8 cellular contexts compared by ENCODE assay signal in the genomic region with DNA sequence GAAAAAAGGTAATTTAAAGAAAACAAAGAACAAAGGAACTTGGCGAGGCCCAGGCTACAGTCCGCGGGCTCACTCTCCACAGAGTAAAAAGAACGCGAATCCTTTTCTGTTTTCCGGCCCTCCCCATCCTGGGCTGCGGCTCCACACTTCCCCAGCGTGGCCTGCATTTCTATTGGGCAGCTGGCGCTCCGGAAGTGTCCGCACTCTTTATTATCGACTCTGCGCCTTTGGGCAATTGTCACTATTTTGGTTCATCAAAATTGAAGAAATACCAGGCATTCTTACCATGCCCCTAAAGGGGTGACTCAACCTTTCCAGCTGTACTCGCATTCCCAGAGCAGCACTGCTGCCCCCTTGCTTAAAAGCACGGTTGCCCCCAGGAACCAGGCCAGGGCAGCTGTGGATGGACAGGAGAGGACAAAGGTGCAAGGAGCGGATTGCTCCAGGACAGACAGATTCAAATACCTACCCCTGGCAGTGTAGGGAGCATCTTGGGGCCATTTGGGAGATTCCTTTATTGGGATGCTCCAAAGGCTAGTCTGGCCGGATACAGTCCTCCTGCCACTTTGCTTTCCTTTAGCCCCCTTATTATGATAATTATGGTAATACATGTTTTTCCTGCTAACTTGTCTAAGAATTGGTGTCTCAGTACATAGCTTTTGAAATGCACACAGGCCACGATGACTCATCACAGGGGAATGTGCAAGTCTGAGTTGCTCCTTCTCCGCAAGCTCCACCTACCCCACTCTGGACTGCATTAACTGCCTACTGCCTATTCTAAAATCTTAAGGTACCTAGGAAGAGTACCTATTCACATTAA. TPM values are rescaled to one million over a fixed set of nuclear protein-coding genes. Genes with fewer than 3 reads are reported as not detected.
A peak's percentile ranks its signal among the peaks of the same experiment; 100 is the strongest.
DNase-seq lines count a peak whose midpoint lies in the region; ATAC-seq and TF ChIP-seq lines count a peak whose summit lies in the region.

No MANE protein-coding gene starts in this region.

- H3K27me3 ChIP-seq in skeletal muscle satellite cell (ENCODE audit: control insufficient read depth, insufficient read depth, low read length) = no peaks in the 10 kb centered on the region

- H3K4me1 ChIP-seq in skeletal muscle satellite cell (ENCODE audit: control insufficient read depth, insufficient read depth, low read length) = peaks cover 17% of the 10 kb centered on the region

- in situ Hi-C loops in astrocyte of the spinal cord (cut with HindIII; ENCODE audit: low sequenced_read_pairs) = no loop called here

- DNase-seq in COLO829 (ENCODE audit: low spot score) (peak; percentile 95), T-helper 22 cell (ENCODE audit: low read depth) (peak; percentile 32), astrocyte of the spinal cord (ENCODE audit: low read depth, low spot score) (peak; percentile 98), iPS DF 4.7 (ENCODE audit: extremely low read depth, low spot score) (peak; percentile 99), NCI-H748 treated with DMSO at 0.1 percent for 48 hours (lab: John Stamatoyannopoulos, UW) (no peak), cortex of kidney (lab: John Stamatoyannopoulos, UW) (no peak)

- no peaks in the 10 kb centered on the region for H3K36me3 ChIP-seq in skeletal muscle satellite cell (ENCODE audit: insufficient read depth, low read length)

- TF ChIP-seq CTCF in astrocyte of the spinal cord (IDR thresholded peaks at IDR 0.05; ENCODE audit: low read depth, low read length) = peak; percentile 23

- H3K9ac ChIP-seq in skeletal muscle satellite cell (ENCODE audit: low read depth, low read length) = peak overlapping the region; percentile 88

- peak overlapping the region; percentile 62 for H3K4me3 ChIP-seq in astrocyte of the spinal cord (ENCODE audit: low read depth, low read length)
- peak overlapping the region; percentile 74 for H3K4me3 ChIP-seq in skeletal muscle satellite cell (ENCODE audit: low read length)

- H3K4me2 ChIP-seq in skeletal muscle satellite cell (ENCODE audit: low read length) = peak overlapping the region; percentile 83

- no peaks in the 10 kb centered on the region for H3K9me3 ChIP-seq in skeletal muscle satellite cell (replicated peaks; ENCODE audit: low read length)

- ATAC-seq in HG03097 (IDR thresholded peaks at IDR 0.05; ENCODE audit: low FRiP score, unreplicated experiment) = peak; percentile 29

RNA-seq across cellular contexts. Expression of a gene that starts 1.0 kb away (rescaled TPM):
- total RNA-seq in skeletal muscle satellite cell (2012; rRNA removed) = 17.0 and 18.3 TPM in 2 replicates

RNA-seq across cellular contexts. Expression of a gene that starts 15.3 kb away (rescaled TPM):
- 1.7 and 2.3 TPM in 2 replicates for total RNA-seq in skeletal muscle satellite cell (2012; rRNA removed)

RNA-seq across cellular contexts. Expression of a gene that starts 59.9 kb away (rescaled TPM):
- 77.1 and 97.1 TPM in 2 replicates for total RNA-seq in skeletal muscle satellite cell (2012; rRNA removed)

Comparison
In these comparisons a context has a peak if more than half of its experiments do, and no peak if none do; other contexts are left out.
1. DNase-seq: peak in COLO829 (single experiment), T-helper 22 cell (single experiment), astrocyte of the spinal cord (single experiment) and iPS DF 4.7 (single experiment); none in NCI-H748 treated with DMSO at 0.1 percent for 48 hours (single experiment) and cortex of kidney (single experiment).